8 cellular contexts compared by ENCODE assay signal in the genomic region with DNA sequence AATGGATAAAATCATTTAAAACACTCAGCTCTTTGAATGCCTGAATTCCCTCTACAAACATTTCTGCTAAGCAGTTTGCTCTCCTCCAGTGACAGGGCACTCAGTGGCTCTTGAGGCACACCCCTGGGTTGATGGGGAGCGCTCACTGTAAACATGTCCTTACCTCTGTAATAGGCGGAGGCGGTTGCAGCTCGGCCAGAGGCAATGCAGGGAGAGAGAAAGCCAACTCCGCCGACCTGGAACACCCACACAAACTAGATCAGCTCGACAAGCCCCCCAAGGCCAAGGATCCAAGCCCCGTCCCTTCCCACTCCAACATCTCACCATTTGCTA. TPM values are rescaled to one million over a fixed set of nuclear protein-coding genes. Genes with fewer than 3 reads are reported as not detected.
DNase-seq lines count a peak whose midpoint lies in the region; ATAC-seq and TF ChIP-seq lines count a peak whose summit lies in the region.

No MANE protein-coding gene starts in this region.

- no peak for TF ChIP-seq CTCF in stomach (IDR thresholded peaks at IDR 0.05)

- no peaks in the 10 kb centered on the region for H3K36me3 Mint-ChIP-seq in immature natural killer cell

- H3K4me3 Mint-ChIP-seq in immature natural killer cell = peak overlapping the region; percentile 95 to 100 (median 99)

- peaks cover 22 to 30% of the 10 kb centered on the region in 2 donors for H3K4me1 Mint-ChIP-seq in immature natural killer cell

- H3K9me3 Mint-ChIP-seq in immature natural killer cell = no peaks in the 10 kb centered on the region

- intact Hi-C loops in stomach (cut with DNase I; ENCODE audit: low total_unique reads) = no loop called here

- peaks cover 14 to 37% (median 32%) of the 10 kb centered on the region in 4 donors for H3K4me1 ChIP-seq in stomach

- TF ChIP-seq POLR2A in stomach (IDR thresholded peaks at IDR 0.05) = peak in 1 of 4 donors; percentile 8

- peaks cover 3 to 9% (median 6%) of the 10 kb centered on the region in 3 donors for H3K27me3 Mint-ChIP-seq in immature natural killer cell (ENCODE audit: low read depth in 3 of 3)

- H3K9me3 ChIP-seq in stomach = no peaks in the 10 kb centered on the region

- no peaks in the 10 kb centered on the region for H3K27me3 ChIP-seq in stomach

- peak overlapping the region; percentile 41 for H3K27ac ChIP-seq in angular gyrus (ENCODE audit: low read depth, low read length)
- H3K27ac ChIP-seq in stomach = peak overlapping the region; percentile 49 to 90 (median 82)

- ATAC-seq in GM19023 (IDR thresholded peaks at IDR 0.05; ENCODE audit: unreplicated experiment) = peak; percentile 22
- peak; percentile 9 for ATAC-seq in HG03460 (IDR thresholded peaks at IDR 0.05; ENCODE audit: unreplicated experiment)

- peak overlapping the region; percentile 93 to 99 (median 96) for H3K27ac Mint-ChIP-seq in immature natural killer cell

- no peak for TF ChIP-seq EP300 in stomach (IDR thresholded peaks at IDR 0.05)

- 0 to 1% (median 0%) methylated on average over 8 of the region's 8 CpGs for WGBS in stomach, 5 donors

- DNase-seq in AG20443 (ENCODE audit: low spot score) (peak; percentile 16), immature natural killer cell (no peak), stomach (no peak), NCI-H1417 treated with DMSO at 0.1 percent for 48 hours (lab: John Stamatoyannopoulos, UW) (no peak), activated gamma-delta T cell treated with Interleukin-2 at 50 U/mL for 16 hours (no peak)

- peak overlapping the region; percentile 80 to 98 (median 94) for H3K4me3 ChIP-seq in stomach

- H3K36me3 ChIP-seq in stomach = peaks cover 0 to 26% (median 24%) of the 10 kb centered on the region in 4 donors

RNA-seq across cellular contexts. Expression of a gene that starts 0.3 kb away (rescaled TPM):
- polyA plus RNA-seq in immature natural killer cell = 10 to 100 TPM; 15.3 to 28.2 (median 23.6) TPM
- 10 to 100 TPM in 2 of 5 donors, 1 to 10 TPM in 3; 1.2 to 46.3 (median 4.5) TPM for total RNA-seq in stomach
- 10 to 100 TPM; 10.6 to 13.1 (median 11.1) TPM for polyA plus RNA-seq in stomach

RNA-seq across cellular contexts. Expression of a gene that starts 33.9 kb away (rescaled TPM):
- polyA plus RNA-seq in immature natural killer cell (under 1 TPM in 2 of 3 donors, not detected in 1; 0.34 to 0.43 TPM), stomach (1 to 10 TPM; 2.1 to 7.3 (median 2.1) TPM)
- 1 to 10 TPM in 3 of 5 donors, not detected in 2; 2.0 to 8.4 (median 7.9) TPM for total RNA-seq in stomach

RNA-seq across cellular contexts. Expression of a gene that starts 34.4 kb away (rescaled TPM):
- polyA plus RNA-seq in immature natural killer cell (10 to 100 TPM; 10.6 to 32.0 (median 16.8) TPM), stomach (10 to 100 TPM; 20.4 to 35.1 (median 21.8) TPM)
- total RNA-seq in stomach = 10 to 100 TPM; 29.9 to 58.2 (median 51.3) TPM
